ENCODE assay signal across 8 cellular contexts in the genomic region with DNA sequence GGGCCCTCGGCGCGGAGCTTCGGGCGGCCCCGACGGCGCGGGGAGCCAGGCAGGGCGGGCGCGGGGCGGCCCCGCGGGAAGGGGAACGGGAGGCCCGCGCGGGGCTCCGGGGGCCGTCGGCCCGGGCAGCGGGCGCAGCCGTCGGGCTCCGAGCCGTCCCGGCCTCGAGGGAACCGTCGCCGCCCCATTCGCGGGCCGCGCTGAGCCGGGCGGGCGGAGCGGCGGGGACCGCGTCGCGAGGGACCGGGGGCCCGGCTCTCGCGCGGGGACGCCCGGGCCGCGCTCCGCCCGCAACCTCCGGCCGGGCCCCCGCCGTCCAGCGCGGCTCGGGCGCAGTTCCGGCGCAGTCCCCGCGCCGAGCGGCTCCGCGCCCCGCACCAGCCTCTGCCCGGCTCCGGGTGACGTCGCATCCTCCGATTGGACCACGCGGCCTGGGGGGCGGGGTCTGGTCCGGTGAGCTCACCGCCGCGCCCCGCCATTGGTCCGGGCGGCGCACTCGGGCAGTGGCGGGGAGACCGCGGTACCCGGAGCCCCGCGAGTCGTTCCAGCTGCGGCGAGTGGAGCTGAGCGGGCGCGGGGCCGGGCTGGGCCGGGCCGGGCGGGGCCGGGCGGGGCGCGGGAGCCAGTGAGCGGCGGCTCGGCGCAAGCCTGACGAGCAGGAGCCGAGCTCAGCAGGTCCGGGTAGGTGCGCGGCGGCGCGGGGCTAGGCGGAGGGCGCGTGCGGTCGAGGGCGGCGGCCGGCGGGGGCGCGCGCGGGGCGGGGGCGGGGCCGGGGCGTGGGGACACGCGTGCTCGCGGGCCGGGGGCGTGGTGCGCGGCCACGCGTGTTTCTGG.
A peak's percentile ranks its signal among the peaks of the same experiment; 100 is the strongest.
DNase-seq lines count a peak whose midpoint lies in the region; ATAC-seq, FAIRE-seq and TF ChIP-seq lines count a peak whose summit lies in the region.

No MANE protein-coding gene starts in this region.

- peaks cover 24% of the 10 kb centered on the region for H3K27me3 ChIP-seq in keratinocyte (ENCODE audit: control insufficient read depth, extremely low read depth, insufficient read depth, low read length)

- no peak overlapping the region for H3K27ac ChIP-seq in caudate nucleus (ENCODE audit: low read depth, low read length)
- H3K27ac ChIP-seq in keratinocyte (ENCODE audit: control insufficient read depth, insufficient read depth, low read length): no peak overlapping the region

- DNase-seq in GM12891 (ENCODE audit: insufficient read length, low spot score) (peak; percentile 94), NCI-H187 treated with DMSO at 0.1 percent for 48 hours (lab: John Stamatoyannopoulos, UW) (peak; percentile 51), caudate nucleus (lab: John Stamatoyannopoulos, UW) (peak in 60 of 61 donors; percentile 29 to 97 (median 92)), keratinocyte (ENCODE audit: low read depth, low spot score) (peak; percentile 25), OCI-M1 (lab: John Stamatoyannopoulos, UW) (no peak)
- DNase-seq in activated CD4-positive, CD25-positive, alpha-beta regulatory T cell treated with anti-CD3 and anti-CD28 coated beads, Interleukin-2, amount 50 U/mL, for 16 hours (ENCODE audit: low read depth, low spot score): peak; percentile 68
- peak; percentile 79 to 93 (median 88) for DNase-seq in stimulated activated CD4-positive, alpha-beta T cell treated with anti-CD3 and anti-CD28 coated beads, Interleukin-12 subunit alpha, Interleukin-12 subunit beta, amount 100 ng/mL, for 48 hours (ENCODE audit: low read depth in 2 of 3, low spot score in 1 of 3)

- H3K4me3 ChIP-seq in keratinocyte (ENCODE audit: control insufficient read depth in 2 of 3, extremely low read depth in 1 of 3, insufficient read depth in 2 of 3, low read depth in 1 of 3, low read length in 3 of 3): peak overlapping the region in 1 of 3 experiments; percentile 46

- no peaks in the 10 kb centered on the region for H3K79me2 ChIP-seq in keratinocyte (ENCODE audit: control insufficient read depth, insufficient read depth, low read length)

- ATAC-seq in HG02798 (IDR thresholded peaks at IDR 0.05; ENCODE audit: poor library complexity, unreplicated experiment): peak; percentile 93

- TF ChIP-seq POLR2A in GM12891 (IDR thresholded peaks at IDR 0.05; ENCODE audit: low read depth, low read length): no peak

- dilution Hi-C loops in keratinocyte (cut with MboI; ENCODE audit: extremely low pct_ligation_motif_present, low sequenced_read_pairs): no loop called here

- no peaks in the 10 kb centered on the region for H3K36me3 ChIP-seq in keratinocyte (ENCODE audit: control insufficient read depth in 2 of 2, extremely low read depth in 1 of 2, insufficient read depth in 2 of 2, low read length in 2 of 2)

- no peaks in the 10 kb centered on the region for H4K20me1 ChIP-seq in keratinocyte (ENCODE audit: control insufficient read depth, extremely low read depth, insufficient read depth, low read length)

- H3K4me2 ChIP-seq in keratinocyte (ENCODE audit: control insufficient read depth, extremely low read depth, insufficient read depth, low read depth, low read length): no peak overlapping the region

- peak overlapping the region; percentile 37 for H3K9ac ChIP-seq in keratinocyte (ENCODE audit: control insufficient read depth, extremely low read depth, insufficient read depth, low read length)

- H3K4me1 ChIP-seq in keratinocyte (ENCODE audit: control insufficient read depth, extremely low read depth, insufficient read depth, low read length): peaks cover 5% of the 10 kb centered on the region

- TF ChIP-seq CTCF in keratinocyte (optimal IDR thresholded peaks at IDR 0.05 in 1 of 3, IDR thresholded peaks at IDR 0.05 in 1 of 3, conservative IDR thresholded peaks at IDR 0.05 in 1 of 3; ENCODE audit: extremely low read depth in 1 of 3, insufficient read depth in 2 of 3, low read length in 3 of 3): no peak

- no peaks in the 10 kb centered on the region for H3K9me3 ChIP-seq in keratinocyte (ENCODE audit: control insufficient read depth, low read depth, low read length)

- FAIRE-seq in GM12891 (lab: Jason Lieb, UNC) (no peak), keratinocyte (lab: Jason Lieb, UNC) (no peak)

- no peaks in the 10 kb centered on the region for H3K9me1 ChIP-seq in keratinocyte (ENCODE audit: control insufficient read depth, extremely low read depth, insufficient read depth, low read length)

- no peak overlapping the region for H2AFZ ChIP-seq in keratinocyte (ENCODE audit: control insufficient read depth, low read length)

TF ChIP-seq in GM12891, 5 proteins besides CTCF, POLR2A, EP300 and RAD21:
- no peak for TF ChIP-seq PAX5 (IDR thresholded peaks at IDR 0.05; ENCODE audit: insufficient read depth, low read length, severe bottlenecking)
- no peak for TF ChIP-seq TAF1 (IDR thresholded peaks at IDR 0.05; ENCODE audit: low read depth, low read length)
- TF ChIP-seq POU2F2 (IDR thresholded peaks at IDR 0.05; ENCODE audit: low read depth, low read length): no peak
- no peak for TF ChIP-seq SPI1 (IDR thresholded peaks at IDR 0.05; ENCODE audit: low read depth, low read length)
- no peak for TF ChIP-seq POLR2AphosphoS5 (IDR thresholded peaks at IDR 0.05; ENCODE audit: low read depth, low read length)
